ENCODE assay signal across 1 cellular context in the genomic region with DNA sequence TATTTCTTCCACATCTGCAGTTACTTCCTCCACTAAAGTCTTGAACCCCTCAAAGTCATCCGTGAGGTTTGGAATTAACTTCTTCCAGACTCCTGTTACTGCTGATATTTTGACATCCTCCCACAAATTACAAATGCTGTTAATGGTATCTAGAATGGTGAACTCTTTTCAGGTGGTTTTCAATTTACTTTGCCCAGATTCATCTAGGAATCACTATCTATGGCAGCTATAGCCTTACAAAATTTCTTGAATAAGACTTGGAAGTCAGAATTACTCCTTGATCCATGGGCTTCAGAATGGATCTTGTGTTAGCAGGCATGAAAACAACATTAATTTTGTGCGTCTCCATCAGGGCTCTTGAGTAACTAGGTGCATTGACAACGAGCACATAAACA.
TF ChIP-seq lines count a peak whose summit lies in the region.

No MANE protein-coding gene starts in this region.

TF ChIP-seq in IMR-90, 13 proteins besides CTCF, POLR2A, EP300 and RAD21:
- no peak for TF ChIP-seq CHD1 (IDR thresholded peaks at IDR 0.05; ENCODE audit: low read depth, low read length)
- no peak for TF ChIP-seq USF2 (IDR thresholded peaks at IDR 0.05; ENCODE audit: low read depth, low read length)
- TF ChIP-seq RFX5 (IDR thresholded peaks at IDR 0.05; ENCODE audit: low read depth, low read length) = no peak
- TF ChIP-seq MAZ (IDR thresholded peaks at IDR 0.05; ENCODE audit: borderline replicate concordance, low read depth, low read length) = no peak
- no peak for TF ChIP-seq NFE2L2 (IDR thresholded peaks at IDR 0.05; ENCODE audit: low read depth, low read length)
- no peak for TF ChIP-seq BHLHE40 (IDR thresholded peaks at IDR 0.05; ENCODE audit: low read depth, low read length)
- TF ChIP-seq MAFK (IDR thresholded peaks at IDR 0.05; ENCODE audit: low read depth, low read length) = no peak
- no peak for TF ChIP-seq CEBPB (IDR thresholded peaks at IDR 0.05; ENCODE audit: low read depth, low read length)
- TF ChIP-seq SMC3 (IDR thresholded peaks at IDR 0.05; ENCODE audit: low read depth, low read length) = no peak
- TF ChIP-seq, protein P1, sequence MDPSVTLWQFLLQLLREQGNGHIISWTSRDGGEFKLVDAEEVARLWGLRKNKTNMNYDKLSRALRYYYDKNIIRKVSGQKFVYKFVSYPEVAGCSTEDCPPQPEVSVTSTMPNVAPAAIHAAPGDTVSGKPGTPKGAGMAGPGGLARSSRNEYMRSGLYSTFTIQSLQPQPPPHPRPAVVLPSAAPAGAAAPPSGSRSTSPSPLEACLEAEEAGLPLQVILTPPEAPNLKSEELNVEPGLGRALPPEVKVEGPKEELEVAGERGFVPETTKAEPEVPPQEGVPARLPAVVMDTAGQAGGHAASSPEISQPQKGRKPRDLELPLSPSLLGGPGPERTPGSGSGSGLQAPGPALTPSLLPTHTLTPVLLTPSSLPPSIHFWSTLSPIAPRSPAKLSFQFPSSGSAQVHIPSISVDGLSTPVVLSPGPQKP (IDR thresholded peaks at IDR 0.05; ENCODE audit: borderline replicate concordance, low read depth, low read length) = no peak
- TF ChIP-seq MXI1 (IDR thresholded peaks at IDR 0.05; ENCODE audit: borderline replicate concordance, low read depth, low read length) = no peak
- no peak for TF ChIP-seq FOS (IDR thresholded peaks at IDR 0.05; ENCODE audit: low read depth, low read length)
- no peak for TF ChIP-seq RCOR1 (IDR thresholded peaks at IDR 0.05; ENCODE audit: insufficient replicate concordance, low read length)
